ENCODE assay signal across 8 cellular contexts in genomic region chr5:73215525-73215890, GRCh38. TPM values are rescaled to one million over a fixed set of nuclear protein-coding genes. Genes with fewer than 3 reads are reported as not detected.
DNase-seq lines count a peak whose midpoint lies in the region; ATAC-seq, FAIRE-seq and TF ChIP-seq lines count a peak whose summit lies in the region.

No MANE protein-coding gene starts in this region.

- H2BK15ac ChIP-seq in IMR-90 (ENCODE audit: low read depth, low read length) = peak overlapping the region; percentile 8; the same call in 1 of the 3 replicates

- H2BK20ac ChIP-seq in IMR-90 (ENCODE audit: low read depth, low read length) = 0 out of 2 replicates have a peak overlapping the region, but pooled peaks have one; percentile 5

- no peak overlapping the region for H2AK9ac ChIP-seq in IMR-90 (replicated peaks; ENCODE audit: low read depth, low read length, poor library complexity)

- no peak overlapping the region for H2BK5ac ChIP-seq in IMR-90 (ENCODE audit: low read depth, low read length, poor library complexity, severe bottlenecking)

- no peak for DNase-seq in IMR-90
- no peak for DNase-seq in breast epithelium (ENCODE audit: low spot score in 2 of 2)
- DNase-seq in HepG2 (ENCODE audit: low spot score) = no peak
- DNase-seq in NCI-H1105 (lab: John Stamatoyannopoulos, UW) = no peak
- DNase-seq in NCI-H2196 (lab: John Stamatoyannopoulos, UW; ENCODE audit: unreplicated experiment) = no peak
- DNase-seq in frontal cortex (ENCODE audit: low spot score in 2 of 2) = no peak

- intact Hi-C loops in IMR-90 (cut with micrococcal nuclease) = loop anchor here (5.0 kb wide), 3 partner anchors 82 to 322 kb away; no protein-coding TSS in a partner anchor
- intact Hi-C loops in breast epithelium (cut with DNase I; ENCODE audit: low total_unique reads) = no loop called here
- intact Hi-C loops in HepG2 (cut with micrococcal nuclease; ENCODE audit: unreplicated experiment) = no loop called here

- peak overlapping the region; percentile 94 for H2BK120ac ChIP-seq in IMR-90 (ENCODE audit: low read depth, low read length)

- H3K9ac ChIP-seq in IMR-90 (ENCODE audit: low read depth, low read length) = no peak overlapping the region; the same call in 1 of the 2 replicates
- no peak overlapping the region for H3K9ac ChIP-seq in HepG2 (ENCODE audit: insufficient read depth, low read depth, low read length)
- no peak overlapping the region for H3K9ac ChIP-seq in subcutaneous abdominal adipose tissue (ENCODE audit: low read length in 5 of 5)

- no peak overlapping the region for H4K91ac ChIP-seq in IMR-90 (ENCODE audit: insufficient read depth, low read depth, low read length)

- dilution Hi-C loops in IMR-90 (cut with HindIII; ENCODE audit: low sequenced_read_pairs, unreplicated experiment) = no loop called here

- peak overlapping the region in 1 of 2 experiments; percentile 50; a peak in 2 of 4 replicates for H4K8ac ChIP-seq in IMR-90 (ENCODE audit: low read depth in 2 of 2, low read length in 2 of 2)

- H3K36me3 ChIP-seq in IMR-90 (ENCODE audit: control insufficient read depth, insufficient read depth, low read length) (no peaks in the 10 kb centered on the region), breast epithelium (no peaks in the 10 kb centered on the region), HepG2 (replicated peaks in 1 of 2; ENCODE audit: control insufficient read depth in 1 of 2, insufficient read depth in 2 of 2, low read length in 2 of 2) (no peaks in the 10 kb centered on the region), subcutaneous abdominal adipose tissue (ENCODE audit: control insufficient read depth in 5 of 5, insufficient read depth in 5 of 5, low read length in 5 of 5) (no peaks in the 10 kb centered on the region)

- no peaks in the 10 kb centered on the region for H3K9me1 ChIP-seq in IMR-90 (ENCODE audit: insufficient read depth, low read length)

- no CpG with 5 or more reads among the region's 10 CpGs for WGBS in IMR-90 (ENCODE audit: extremely low coverage in 2 of 2, insufficient read length in 1 of 2), 2 experiments
- 19% methylated on average over 9 of the region's 10 CpGs for WGBS in HepG2 (ENCODE audit: low lambda C conversion rate)

- no peak for TF ChIP-seq POLR2A in IMR-90 (IDR thresholded peaks at IDR 0.05; ENCODE audit: low read depth, low read length)
- TF ChIP-seq POLR2A in breast epithelium (IDR thresholded peaks at IDR 0.05) = no peak
- TF ChIP-seq POLR2A in HepG2 (IDR thresholded peaks at IDR 0.05; ENCODE audit: insufficient read depth in 1 of 2, low read depth in 2 of 2, low read length in 2 of 2) = no peak

- CTCF ChIA-PET in IMR-90 (lab: Yijun Ruan, JAX) = interaction anchor here (1.0 to 3.0 kb wide), 14 partner anchors 10 to 323 kb away, joined by 3 to 19 read pairs (median 5); no protein-coding TSS in a partner anchor
- CTCF ChIA-PET in HepG2 (lab: Yijun Ruan, JAX; ENCODE audit: low intra/inter-chr PET ratio, low total read pairs) = interaction anchor here (2.2 kb wide), 1 partner anchor 235 kb away, joined by 11 read pairs; no protein-coding TSS in a partner anchor

- no peak overlapping the region; the same call in 1 of the 2 replicates for H3K27ac ChIP-seq in IMR-90 (ENCODE audit: insufficient read depth, low read length)
- no peak overlapping the region for H3K27ac ChIP-seq in breast epithelium
- H3K27ac ChIP-seq in HepG2 (ENCODE audit: extremely low read length, insufficient read depth, low read length) = no peak overlapping the region
- no peak overlapping the region for H3K27ac ChIP-seq in subcutaneous abdominal adipose tissue (ENCODE audit: low read depth, low read length)

- no peak overlapping the region; the same call in 1 of the 2 replicates for H3K23ac ChIP-seq in IMR-90 (ENCODE audit: low read depth, low read length)

- no peak for TF ChIP-seq EP300 in HepG2 (IDR thresholded peaks at IDR 0.05; ENCODE audit: low read depth in 2 of 2, low read length in 2 of 2)
- no peak for TF ChIP-seq EP300 in HepG2 (CRISPR knock-in tag; IDR thresholded peaks at IDR 0.05; ENCODE audit: borderline replicate concordance)

- FAIRE-seq in HepG2 (lab: Jason Lieb, UNC) (no peak), frontal cortex (lab: Jason Lieb, UNC) (no peak)

- H3K79me1 ChIP-seq in IMR-90 (ENCODE audit: low read depth in 1 of 2, low read length in 2 of 2) = no peaks in the 10 kb centered on the region

- no peaks in the 10 kb centered on the region for H3K79me2 ChIP-seq in HepG2 (ENCODE audit: insufficient read depth, low read length)

- no TSS peak for BruUV-seq in IMR-90 (replicated peaks; lab: Mats Ljungman, UMichigan)
- no TSS peak for BruUV-seq in HepG2 (replicated peaks; lab: Mats Ljungman, UMichigan)

- TF ChIP-seq CTCF in IMR-90 (conservative IDR thresholded peaks at IDR 0.05; ENCODE audit: low read depth, low read length) = no peak
- TF ChIP-seq CTCF in breast epithelium (IDR thresholded peaks at IDR 0.05) = no peak
- no peak for TF ChIP-seq CTCF in HepG2 (CRISPR knock-in tag; IDR thresholded peaks at IDR 0.05)

- H3K56ac ChIP-seq in IMR-90 (ENCODE audit: extremely low read depth, insufficient read depth, low read length) = no peak overlapping the region

- TF ChIP-seq RAD21 in IMR-90 (IDR thresholded peaks at IDR 0.05; ENCODE audit: low read length) (no peak), HepG2 (CRISPR knock-in tag; IDR thresholded peaks at IDR 0.05) (no peak)

- H3K14ac ChIP-seq in IMR-90 (replicated peaks; ENCODE audit: low read depth, low read length) = peak overlapping the region; percentile 20; the same call in 1 of the 2 replicates

- H3K4me3 ChIP-seq in IMR-90 (ENCODE audit: insufficient read depth, low read depth, low read length) = peak overlapping the region; percentile 35
- H3K4me3 ChIP-seq in breast epithelium = peak overlapping the region; percentile 30 to 66 (median 46)
- H3K4me3 ChIP-seq in HepG2 (replicated peaks in 1 of 3; ENCODE audit: insufficient read depth in 1 of 3, low read depth in 2 of 3, low read length in 3 of 3) = no peak overlapping the region
- peak overlapping the region; percentile 49 to 59 (median 58) for H3K4me3 ChIP-seq in subcutaneous abdominal adipose tissue (ENCODE audit: low read depth in 1 of 5, low read length in 5 of 5)

- H3K4me2 ChIP-seq in IMR-90 (ENCODE audit: low read depth, low read length) (peak overlapping the region; percentile 53), HepG2 (ENCODE audit: low read depth, low read length) (0 out of 2 replicates have a peak overlapping the region, but pooled peaks have one; percentile 75)

- H2AFZ ChIP-seq in IMR-90 (replicated peaks; ENCODE audit: low read length, poor library complexity) = peak overlapping the region; percentile 97
- H2AFZ ChIP-seq in HepG2 (ENCODE audit: low read length) = no peak overlapping the region

- ATAC-seq in IMR-90 (ENCODE audit: low read depth) (no peak; the same call in 1 of the 2 replicates), HepG2 (no peak), HG03108 (IDR thresholded peaks at IDR 0.05; ENCODE audit: unreplicated experiment) (no peak)

- POLR2A ChIA-PET in IMR-90 (lab: Charles Lee; ENCODE audit: unreplicated experiment) = interaction anchor here (0.9 to 1.2 kb wide), 2 partner anchors 233 to 235 kb away, joined by 3 to 4 read pairs; partner anchors contain the start of gene FOXD1
- POLR2A ChIA-PET in HepG2 (lab: Yijun Ruan, JAX) = no interaction called here

- H4K20me1 ChIP-seq in IMR-90 (ENCODE audit: insufficient read depth, low read length) (no peaks in the 10 kb centered on the region), HepG2 (ENCODE audit: insufficient read depth, low read length) (no peaks in the 10 kb centered on the region)

- no peak overlapping the region for H3K18ac ChIP-seq in IMR-90 (ENCODE audit: low read depth, low read length)

- H3K4ac ChIP-seq in IMR-90 (ENCODE audit: low read depth, low read length) = peak overlapping the region; percentile 29; the same call in 1 of the 2 replicates

- no peak overlapping the region; the same call in 1 of the 2 replicates for H2AK5ac ChIP-seq in IMR-90 (ENCODE audit: low read depth, low read length)

- H3K4me1 ChIP-seq in IMR-90 (ENCODE audit: control insufficient read depth, insufficient read depth, low read length) (0 out of 2 replicates have a peak, but pooled peaks cover 2% of the 10 kb centered on the region), breast epithelium (no peaks in the 10 kb centered on the region), HepG2 (ENCODE audit: insufficient read depth, low read length) (0 out of 2 replicates have a peak, but pooled peaks cover 6% of the 10 kb centered on the region), subcutaneous abdominal adipose tissue (ENCODE audit: control insufficient read depth in 5 of 5, insufficient read depth in 5 of 5, low read length in 5 of 5) (peaks cover 0 to 14% (median 12%) of the 10 kb centered on the region in 5 donors)

- H3K27me3 ChIP-seq in IMR-90 (ENCODE audit: control insufficient read depth, insufficient read depth, low read length) = 0 out of 2 replicates have a peak, but pooled peaks cover 3% of the 10 kb centered on the region
- H3K27me3 ChIP-seq in breast epithelium = peaks cover 0 to 26% of the 10 kb centered on the region in 2 donors
- peaks cover 4 to 33% of the 10 kb centered on the region in 2 experiments for H3K27me3 ChIP-seq in HepG2 (ENCODE audit: control insufficient read depth in 1 of 2, insufficient read depth in 2 of 2, low read length in 2 of 2)
- H3K27me3 ChIP-seq in subcutaneous abdominal adipose tissue (ENCODE audit: control insufficient read depth in 5 of 5, insufficient read depth in 4 of 5, low read length in 5 of 5) = peaks cover 23 to 50% (median 35%) of the 10 kb centered on the region in 5 donors

- H3K9me3 ChIP-seq in IMR-90 (ENCODE audit: control insufficient read depth, insufficient read depth, low read length) (no peaks in the 10 kb centered on the region), breast epithelium (no peaks in the 10 kb centered on the region), HepG2 (ENCODE audit: low read length) (no peaks in the 10 kb centered on the region), subcutaneous abdominal adipose tissue (ENCODE audit: control insufficient read depth in 5 of 5, low read length in 5 of 5) (peaks cover 0 to 2% (median 0%) of the 10 kb centered on the region in 5 donors)

- in situ Hi-C loops in IMR-90 (cut with MboI; ENCODE audit: low sequenced_read_pairs) (no loop called here), HepG2 (cut with HindIII; ENCODE audit: extremely low pct_ligation_motif_present, low pct_unique_long_range_greater_than_20kb) (loop anchor here (10.0 kb wide), 1 partner anchor 229 kb away; the partner anchor contains the start of gene FOXD1)

- no peak overlapping the region for H4K5ac ChIP-seq in IMR-90 (ENCODE audit: low read depth, low read length)

RNA-seq across cellular contexts. Expression of gene TMEM174, which starts 42.5 kb away (rescaled TPM):
- not detected in 2 replicates for total RNA-seq in IMR-90 (2012; rRNA removed)
- not detected in 2 replicates for polyA plus RNA-seq in IMR-90 (2012; rRNA removed)
- polyA plus RNA-seq in IMR-90 (2012; cell fraction: cytosol; rRNA removed) = not detected in 2 replicates
- polyA plus RNA-seq in IMR-90 (2012; cell fraction: nucleus; rRNA removed; ENCODE audit: low replicate concordance) = not detected in 2 replicates
- not detected for total RNA-seq in breast epithelium
- not detected in 2 replicates for total RNA-seq in HepG2 (2016; rRNA removed; fragmentation: Illumina TruSeq; extraction: Trizol)
- not detected in 2 replicates for total RNA-seq in HepG2 (2016; cell fraction: cytosol; rRNA removed; fragmentation: Illumina TruSeq; extraction: Trizol; ENCODE audit: low read depth)
- total RNA-seq in HepG2 (2016; cell fraction: insoluble cytoplasmic fraction; rRNA removed; fragmentation: Illumina TruSeq; extraction: Trizol) = not detected in 2 replicates
- total RNA-seq in HepG2 (2016; cell fraction: membrane; rRNA removed; fragmentation: Illumina TruSeq; extraction: Trizol) = not detected in 2 replicates
- total RNA-seq in HepG2 (2016; cell fraction: nucleus; rRNA removed; fragmentation: Illumina TruSeq; extraction: Trizol) = not detected in 2 replicates
- not detected in 2 replicates for polyA plus RNA-seq in HepG2 (2011; rRNA removed)
- polyA plus RNA-seq in HepG2 (2011; cell fraction: cytosol; rRNA removed) = not detected in 2 replicates
- polyA plus RNA-seq in HepG2 (2011; cell fraction: nucleus; rRNA removed) = not detected in 2 replicates
- not detected in 2 replicates for polyA plus RNA-seq in HepG2 (2012)
- not detected in 2 replicates for polyA plus RNA-seq in HepG2 (2016; cell fraction: cytosol; fragmentation: Illumina TruSeq; extraction: Trizol; ENCODE audit: low read depth)
- polyA plus RNA-seq in HepG2 (2016; cell fraction: insoluble cytoplasmic fraction; fragmentation: Illumina TruSeq; extraction: Trizol; ENCODE audit: low read depth) = not detected in 2 replicates
- not detected in 2 replicates for polyA plus RNA-seq in HepG2 (2016; cell fraction: membrane; fragmentation: Illumina TruSeq; extraction: Trizol; ENCODE audit: low read depth)
- polyA plus RNA-seq in HepG2 (2016; cell fraction: nucleus; fragmentation: Illumina TruSeq; extraction: Trizol; ENCODE audit: insufficient read depth, low read depth) = not detected in 2 replicates
- not detected in 2 replicates for polyA minus RNA-seq in HepG2 (2011; rRNA and poly(A)+ RNA removed; ENCODE audit: low replicate concordance)
- not detected in 2 replicates for polyA minus RNA-seq in HepG2 (2011; cell fraction: cytosol; rRNA and poly(A)+ RNA removed)
- not detected in 2 replicates for polyA minus RNA-seq in HepG2 (2011; cell fraction: nucleus; rRNA and poly(A)+ RNA removed)
- not detected for total RNA-seq in frontal cortex

Comparison
In these comparisons a context has a peak if more than half of its experiments do, and no peak if none do; other contexts are left out.
1. H3K4me3 ChIP-seq: peak in IMR-90 (single experiment), breast epithelium (3 of 3) and subcutaneous abdominal adipose tissue (5 of 5); none in HepG2 (0 of 3).